11 cellular contexts compared by ENCODE assay signal in genomic region chr11:952406-953385, GRCh38. TPM values are rescaled to one million over a fixed set of nuclear protein-coding genes. Genes with fewer than 3 reads are reported as not detected.
DNase-seq lines count a peak whose midpoint lies in the region; ATAC-seq and TF ChIP-seq lines count a peak whose summit lies in the region.
"Had no signal": no experiment of that assay in that cellular context is flagged by ENCODE, and none has a peak within 500 bp of the region (broad histone marks: within the 10 kb centered on the region; RNA-seq: fewer than 3 reads in every experiment).

No MANE protein-coding gene starts in this region.

- H3K4me3 Mint-ChIP-seq in nephron progenitor cell: no peak overlapping the region

- ATAC-seq in HG02571 (IDR thresholded peaks at IDR 0.05; ENCODE audit: unreplicated experiment): no peak
- ATAC-seq: HCT116 had no signal

- H3K4me1 Mint-ChIP-seq in nephron progenitor cell: peaks cover 58% of the 10 kb centered on the region

- peak overlapping the region; percentile 43 for H3K27ac Mint-ChIP-seq in nephron progenitor cell

- H3K27me3 Mint-ChIP-seq in nephron progenitor cell (ENCODE audit: low read depth, poor library complexity): peaks cover 3% of the 10 kb centered on the region

- DNase-seq in Caki2 (ENCODE audit: low read depth): peak; percentile 97
- DNase-seq in SW480 (ENCODE audit: low spot score): peak; percentile 80
- DNase-seq in glomerular visceral epithelial cell (ENCODE audit: extremely low spot score): peak; percentile 95
- DNase-seq in nephron progenitor cell: no peak
- DNase-seq in MV-4-11 (lab: John Stamatoyannopoulos, UW): no peak
- no peak for DNase-seq in activated CD4-positive, alpha-beta T cell treated with anti-CD3 and anti-CD28 coated beads, Interleukin-2, amount 50 U/mL, for 48 hours
- no peak for DNase-seq in GM10266 (ENCODE audit: extremely low spot score)
- DNase-seq: activated T-cell treated with anti-CD3 and anti-CD28 coated beads, Interleukin-2, amount 50 U/mL, for 1 hour; T-helper 2 cell had no signal

- in situ Hi-C loops in Caki2 (cut with HindIII; ENCODE audit: low pct_unique_long_range_greater_than_20kb, low sequenced_read_pairs): no loop called here

- H3K9me3 Mint-ChIP-seq in nephron progenitor cell: peaks cover 28% of the 10 kb centered on the region

- peaks cover 36% of the 10 kb centered on the region for H3K36me3 Mint-ChIP-seq in nephron progenitor cell (ENCODE audit: low read depth)

- no peak for TF ChIP-seq CTCF in nephron progenitor cell (IDR thresholded peaks at IDR 0.05)
- TF ChIP-seq CTCF in GM10266 (IDR thresholded peaks at IDR 0.05; ENCODE audit: control insufficient read depth, insufficient read depth, low read depth, missing control alignments): no peak

RNA-seq across cellular contexts. Expression of gene AP2A2, which starts 27.0 kb away (rescaled TPM):
- total RNA-seq in Caki2 (2014; rRNA removed; shearing (Covaris generic); ENCODE audit: low replicate concordance): 49.4 and 52.6 TPM in 2 replicates

RNA-seq across cellular contexts. Expression of gene CHID1, which starts 42.1 kb away (rescaled TPM):
- 146 and 165 TPM in 2 replicates for total RNA-seq in Caki2 (2014; rRNA removed; shearing (Covaris generic); ENCODE audit: low replicate concordance)

Comparison
In these comparisons a context has a peak if more than half of its experiments do, and no peak if none do; other contexts are left out.
1. DNase-seq: peak in Caki2 (single experiment), SW480 (single experiment) and glomerular visceral epithelial cell (single experiment); none in nephron progenitor cell (single experiment), MV-4-11 (single experiment), activated CD4-positive, alpha-beta T cell treated with anti-CD3 and anti-CD28 coated beads, Interleukin-2, amount 50 U/mL, for 48 hours (0 of 2) and GM10266 (single experiment).